1 cellular context compared by ENCODE assay signal in the genomic region with DNA sequence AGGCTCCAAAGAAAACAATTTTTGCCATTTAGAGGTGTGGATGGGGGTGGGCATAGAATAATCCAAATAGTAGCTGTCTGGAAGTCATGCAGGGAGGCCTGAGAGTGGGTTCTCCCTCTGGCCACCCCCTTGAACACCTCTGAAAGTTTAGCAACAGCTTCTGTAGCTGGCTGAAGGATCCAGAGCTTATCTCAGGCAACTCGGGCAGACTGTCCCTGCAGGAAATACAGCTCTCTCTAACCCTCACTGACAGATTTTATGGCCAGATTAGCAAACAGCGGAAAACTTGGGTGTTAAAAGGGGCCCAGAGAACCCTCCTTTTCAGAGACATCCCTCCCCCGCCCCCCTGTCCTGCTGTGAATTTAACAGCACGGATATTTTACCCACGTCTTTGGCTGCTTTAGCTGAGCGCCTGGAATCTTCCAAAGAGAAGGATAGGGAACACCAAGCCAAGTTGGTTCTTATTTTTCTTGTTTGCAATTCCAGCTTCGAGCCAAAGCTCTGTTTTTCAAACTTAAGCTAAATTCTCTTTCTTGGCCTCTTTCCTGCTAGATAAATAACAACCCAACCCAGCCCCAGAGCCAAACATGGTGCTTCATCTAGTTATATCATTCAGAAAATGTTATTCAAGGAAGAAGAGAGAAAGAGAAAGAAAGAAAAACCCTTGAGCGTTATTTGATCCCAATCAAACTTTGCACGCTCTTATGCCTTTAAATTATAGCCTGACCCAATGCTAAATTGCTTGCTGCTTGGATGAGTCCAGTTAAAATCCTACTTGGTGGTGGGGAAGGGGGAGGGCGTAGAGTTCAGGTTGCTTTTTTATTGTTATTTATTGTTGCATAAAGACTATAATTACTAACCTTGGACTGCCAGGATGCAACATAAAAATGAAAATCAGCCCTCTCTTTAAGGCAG.
A peak's percentile ranks its signal among the peaks of the same experiment; 100 is the strongest.
TF ChIP-seq lines count a peak whose summit lies in the region.

No MANE protein-coding gene starts in this region.

TF ChIP-seq in K562, 482 proteins besides CTCF, POLR2A, EP300 and RAD21 (continued from another document and continues in another):
- TF ChIP-seq, protein P1, sequence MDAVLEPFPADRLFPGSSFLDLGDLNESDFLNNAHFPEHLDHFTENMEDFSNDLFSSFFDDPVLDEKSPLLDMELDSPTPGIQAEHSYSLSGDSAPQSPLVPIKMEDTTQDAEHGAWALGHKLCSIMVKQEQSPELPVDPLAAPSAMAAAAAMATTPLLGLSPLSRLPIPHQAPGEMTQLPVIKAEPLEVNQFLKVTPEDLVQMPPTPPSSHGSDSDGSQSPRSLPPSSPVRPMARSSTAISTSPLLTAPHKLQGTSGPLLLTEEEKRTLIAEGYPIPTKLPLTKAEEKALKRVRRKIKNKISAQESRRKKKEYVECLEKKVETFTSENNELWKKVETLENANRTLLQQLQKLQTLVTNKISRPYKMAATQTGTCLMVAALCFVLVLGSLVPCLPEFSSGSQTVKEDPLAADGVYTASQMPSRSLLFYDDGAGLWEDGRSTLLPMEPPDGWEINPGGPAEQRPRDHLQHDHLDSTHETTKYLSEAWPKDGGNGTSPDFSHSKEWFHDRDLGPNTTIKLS (IDR thresholded peaks at IDR 0.05; ENCODE audit: borderline replicate concordance, low read depth), result no peak
- TF ChIP-seq ZNF551 (CRISPR knock-in tag; IDR thresholded peaks at IDR 0.05) (no peak), ZNF695 (CRISPR knock-in tag; IDR thresholded peaks at IDR 0.05) (no peak), POLR3A (IDR thresholded peaks at IDR 0.05; ENCODE audit: borderline replicate concordance, extremely low read depth, insufficient read depth, insufficient read length) (no peak), MED1 (CRISPR knock-in tag; IDR thresholded peaks at IDR 0.05; ENCODE audit: borderline replicate concordance) (no peak), SIN3B (IDR thresholded peaks at IDR 0.05; ENCODE audit: low read depth) (no peak), DNMT1 (IDR thresholded peaks at IDR 0.05) (no peak), ZFP30 (CRISPR knock-in tag; IDR thresholded peaks at IDR 0.05; ENCODE audit: borderline replicate concordance) (no peak), CBFA2T3 (IDR thresholded peaks at IDR 0.05) (peak; percentile 89), SMARCA5 (IDR thresholded peaks at IDR 0.05) (no peak), LARP7 (IDR thresholded peaks at IDR 0.05) (no peak), ZBTB7A (IDR thresholded peaks at IDR 0.05; ENCODE audit: borderline replicate concordance, control insufficient read depth, low read depth, low read length) (peak; percentile 60), CXXC5 (CRISPR knock-in tag; IDR thresholded peaks at IDR 0.05) (peak; percentile 71), ZNF699 (CRISPR knock-in tag; IDR thresholded peaks at IDR 0.05; ENCODE audit: insufficient replicate concordance) (no peak), RBM25 (IDR thresholded peaks at IDR 0.05; ENCODE audit: low read depth, low read length, severe bottlenecking) (no peak), PHF21A (IDR thresholded peaks at IDR 0.05; ENCODE audit: borderline replicate concordance, low read depth) (peak; percentile 91; the same call in 1 of the 2 replicates), PRMT5 (CRISPR knock-in tag; IDR thresholded peaks at IDR 0.05) (no peak), FOXM1 (IDR thresholded peaks at IDR 0.05; ENCODE audit: low read depth) (peak; percentile 54), FOXM1 (CRISPR knock-in tag; IDR thresholded peaks at IDR 0.05; ENCODE audit: low read depth) (no peak), ZNF3 (CRISPR knock-in tag; IDR thresholded peaks at IDR 0.05) (no peak), MCM2 (IDR thresholded peaks at IDR 0.05; ENCODE audit: low read depth) (no peak), NONO (IDR thresholded peaks at IDR 0.05; ENCODE audit: low read depth in 2 of 2, low read length in 1 of 2) (no peak), TGIF2 (CRISPR knock-in tag; IDR thresholded peaks at IDR 0.05) (no peak), KLF6 (CRISPR knock-in tag; IDR thresholded peaks at IDR 0.05; ENCODE audit: borderline replicate concordance) (peak; percentile 14; the same call in 1 of the 2 replicates), BRCA1 (IDR thresholded peaks at IDR 0.05) (no peak), BRCA1 (CRISPR knock-in tag; IDR thresholded peaks at IDR 0.05) (no peak), DPF2 (IDR thresholded peaks at IDR 0.05) (peak; percentile 82; the same call in 1 of the 2 replicates), TAF1 (IDR thresholded peaks at IDR 0.05; ENCODE audit: control insufficient read depth, extremely low read depth, insufficient read depth, low read length, severe bottlenecking) (peak; percentile 83), TSC22D4 (tag; IDR thresholded peaks at IDR 0.05) (no peak), U2AF1 (optimal IDR thresholded peaks at IDR 0.05; ENCODE audit: low read depth, low read length) (no peak), BHLHE40 (IDR thresholded peaks at IDR 0.05; ENCODE audit: low read length) (no peak; the same call in 1 of the 2 replicates), NR2F6 (CRISPR knock-in tag; IDR thresholded peaks at IDR 0.05) (no peak), MYC (IDR thresholded peaks at IDR 0.05; ENCODE audit: low read depth, low read length) (no peak), MYC (CRISPR knock-in tag; IDR thresholded peaks at IDR 0.05; ENCODE audit: borderline replicate concordance, low read depth) (0 out of 2 replicates have a peak, but pooled peaks have one; percentile 57), SRSF7 (optimal IDR thresholded peaks at IDR 0.05; ENCODE audit: low read depth, low read length) (no peak), CHD1 (IDR thresholded peaks at IDR 0.05; ENCODE audit: low read length) (no peak), ZNF12 (CRISPR knock-in tag; IDR thresholded peaks at IDR 0.05) (no peak), RFX7 (CRISPR knock-in tag; IDR thresholded peaks at IDR 0.05) (no peak), BRD4 (IDR thresholded peaks at IDR 0.05) (peak; percentile 17; the same call in 1 of the 2 replicates)
- TF ChIP-seq, protein P2, sequence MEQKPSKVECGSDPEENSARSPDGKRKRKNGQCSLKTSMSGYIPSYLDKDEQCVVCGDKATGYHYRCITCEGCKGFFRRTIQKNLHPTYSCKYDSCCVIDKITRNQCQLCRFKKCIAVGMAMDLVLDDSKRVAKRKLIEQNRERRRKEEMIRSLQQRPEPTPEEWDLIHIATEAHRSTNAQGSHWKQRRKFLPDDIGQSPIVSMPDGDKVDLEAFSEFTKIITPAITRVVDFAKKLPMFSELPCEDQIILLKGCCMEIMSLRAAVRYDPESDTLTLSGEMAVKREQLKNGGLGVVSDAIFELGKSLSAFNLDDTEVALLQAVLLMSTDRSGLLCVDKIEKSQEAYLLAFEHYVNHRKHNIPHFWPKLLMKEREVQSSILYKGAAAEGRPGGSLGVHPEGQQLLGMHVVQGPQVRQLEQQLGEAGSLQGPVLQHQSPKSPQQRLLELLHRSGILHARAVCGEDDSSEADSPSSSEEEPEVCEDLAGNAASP (IDR thresholded peaks at IDR 0.05), result no peak
- TF ChIP-seq, protein P3, sequence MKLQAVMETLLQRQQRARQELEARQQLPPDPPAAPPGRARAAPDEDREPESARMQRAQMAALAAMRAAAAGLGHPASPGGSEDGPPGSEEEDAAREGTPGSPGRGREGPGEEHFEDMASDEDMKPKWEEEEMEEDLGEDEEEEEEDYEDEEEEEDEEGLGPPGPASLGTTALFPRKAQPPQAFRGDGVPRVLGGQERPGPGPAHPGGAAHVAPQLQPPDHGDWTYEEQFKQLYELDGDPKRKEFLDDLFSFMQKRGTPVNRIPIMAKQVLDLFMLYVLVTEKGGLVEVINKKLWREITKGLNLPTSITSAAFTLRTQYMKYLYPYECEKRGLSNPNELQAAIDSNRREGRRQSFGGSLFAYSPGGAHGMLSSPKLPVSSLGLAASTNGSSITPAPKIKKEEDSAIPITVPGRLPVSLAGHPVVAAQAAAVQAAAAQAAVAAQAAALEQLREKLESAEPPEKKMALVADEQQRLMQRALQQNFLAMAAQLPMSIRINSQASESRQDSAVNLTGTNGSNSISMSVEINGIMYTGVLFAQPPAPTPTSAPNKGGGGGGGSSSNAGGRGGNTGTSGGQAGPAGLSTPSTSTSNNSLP (IDR thresholded peaks at IDR 0.05; ENCODE audit: borderline replicate concordance, low read depth, low read length), result no peak
- TF ChIP-seq, protein P4, sequence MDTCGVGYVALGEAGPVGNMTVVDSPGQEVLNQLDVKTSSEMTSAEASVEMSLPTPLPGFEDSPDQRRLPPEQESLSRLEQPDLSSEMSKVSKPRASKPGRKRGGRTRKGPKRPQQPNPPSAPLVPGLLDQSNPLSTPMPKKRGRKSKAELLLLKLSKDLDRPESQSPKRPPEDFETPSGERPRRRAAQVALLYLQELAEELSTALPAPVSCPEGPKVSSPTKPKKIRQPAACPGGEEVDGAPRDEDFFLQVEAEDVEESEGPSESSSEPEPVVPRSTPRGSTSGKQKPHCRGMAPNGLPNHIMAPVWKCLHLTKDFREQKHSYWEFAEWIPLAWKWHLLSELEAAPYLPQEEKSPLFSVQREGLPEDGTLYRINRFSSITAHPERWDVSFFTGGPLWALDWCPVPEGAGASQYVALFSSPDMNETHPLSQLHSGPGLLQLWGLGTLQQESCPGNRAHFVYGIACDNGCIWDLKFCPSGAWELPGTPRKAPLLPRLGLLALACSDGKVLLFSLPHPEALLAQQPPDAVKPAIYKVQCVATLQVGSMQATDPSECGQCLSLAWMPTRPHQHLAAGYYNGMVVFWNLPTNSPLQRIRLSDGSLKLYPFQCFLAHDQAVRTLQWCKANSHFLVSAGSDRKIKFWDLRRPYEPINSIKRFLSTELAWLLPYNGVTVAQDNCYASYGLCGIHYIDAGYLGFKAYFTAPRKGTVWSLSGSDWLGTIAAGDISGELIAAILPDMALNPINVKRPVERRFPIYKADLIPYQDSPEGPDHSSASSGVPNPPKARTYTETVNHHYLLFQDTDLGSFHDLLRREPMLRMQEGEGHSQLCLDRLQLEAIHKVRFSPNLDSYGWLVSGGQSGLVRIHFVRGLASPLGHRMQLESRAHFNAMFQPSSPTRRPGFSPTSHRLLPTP (IDR thresholded peaks at IDR 0.05; ENCODE audit: borderline replicate concordance, extremely low read depth, insufficient read length), result no peak
- TF ChIP-seq, protein P5, sequence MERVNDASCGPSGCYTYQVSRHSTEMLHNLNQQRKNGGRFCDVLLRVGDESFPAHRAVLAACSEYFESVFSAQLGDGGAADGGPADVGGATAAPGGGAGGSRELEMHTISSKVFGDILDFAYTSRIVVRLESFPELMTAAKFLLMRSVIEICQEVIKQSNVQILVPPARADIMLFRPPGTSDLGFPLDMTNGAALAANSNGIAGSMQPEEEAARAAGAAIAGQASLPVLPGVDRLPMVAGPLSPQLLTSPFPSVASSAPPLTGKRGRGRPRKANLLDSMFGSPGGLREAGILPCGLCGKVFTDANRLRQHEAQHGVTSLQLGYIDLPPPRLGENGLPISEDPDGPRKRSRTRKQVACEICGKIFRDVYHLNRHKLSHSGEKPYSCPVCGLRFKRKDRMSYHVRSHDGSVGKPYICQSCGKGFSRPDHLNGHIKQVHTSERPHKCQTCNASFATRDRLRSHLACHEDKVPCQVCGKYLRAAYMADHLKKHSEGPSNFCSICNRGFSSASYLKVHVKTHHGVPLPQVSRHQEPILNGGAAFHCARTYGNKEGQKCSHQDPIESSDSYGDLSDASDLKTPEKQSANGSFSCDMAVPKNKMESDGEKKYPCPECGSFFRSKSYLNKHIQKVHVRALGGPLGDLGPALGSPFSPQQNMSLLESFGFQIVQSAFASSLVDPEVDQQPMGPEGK (CRISPR knock-in tag; IDR thresholded peaks at IDR 0.05; ENCODE audit: borderline replicate concordance), result no peak
- TF ChIP-seq, protein P6, sequence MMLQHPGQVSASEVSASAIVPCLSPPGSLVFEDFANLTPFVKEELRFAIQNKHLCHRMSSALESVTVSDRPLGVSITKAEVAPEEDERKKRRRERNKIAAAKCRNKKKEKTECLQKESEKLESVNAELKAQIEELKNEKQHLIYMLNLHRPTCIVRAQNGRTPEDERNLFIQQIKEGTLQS (IDR thresholded peaks at IDR 0.05), result no peak
- TF ChIP-seq, protein P6 (CRISPR knock-in tag; conservative IDR thresholded peaks at IDR 0.05), result no peak
- TF ChIP-seq, protein P7, sequence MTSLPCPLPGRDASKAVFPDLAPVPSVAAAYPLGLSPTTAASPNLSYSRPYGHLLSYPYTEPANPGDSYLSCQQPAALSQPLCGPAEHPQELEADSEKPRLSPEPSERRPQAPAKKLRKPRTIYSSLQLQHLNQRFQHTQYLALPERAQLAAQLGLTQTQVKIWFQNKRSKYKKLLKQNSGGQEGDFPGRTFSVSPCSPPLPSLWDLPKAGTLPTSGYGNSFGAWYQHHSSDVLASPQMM (CRISPR knock-in tag; IDR thresholded peaks at IDR 0.05), result no peak
- TF ChIP-seq, protein P8, sequence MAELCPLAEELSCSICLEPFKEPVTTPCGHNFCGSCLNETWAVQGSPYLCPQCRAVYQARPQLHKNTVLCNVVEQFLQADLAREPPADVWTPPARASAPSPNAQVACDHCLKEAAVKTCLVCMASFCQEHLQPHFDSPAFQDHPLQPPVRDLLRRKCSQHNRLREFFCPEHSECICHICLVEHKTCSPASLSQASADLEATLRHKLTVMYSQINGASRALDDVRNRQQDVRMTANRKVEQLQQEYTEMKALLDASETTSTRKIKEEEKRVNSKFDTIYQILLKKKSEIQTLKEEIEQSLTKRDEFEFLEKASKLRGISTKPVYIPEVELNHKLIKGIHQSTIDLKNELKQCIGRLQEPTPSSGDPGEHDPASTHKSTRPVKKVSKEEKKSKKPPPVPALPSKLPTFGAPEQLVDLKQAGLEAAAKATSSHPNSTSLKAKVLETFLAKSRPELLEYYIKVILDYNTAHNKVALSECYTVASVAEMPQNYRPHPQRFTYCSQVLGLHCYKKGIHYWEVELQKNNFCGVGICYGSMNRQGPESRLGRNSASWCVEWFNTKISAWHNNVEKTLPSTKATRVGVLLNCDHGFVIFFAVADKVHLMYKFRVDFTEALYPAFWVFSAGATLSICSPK (IDR thresholded peaks at IDR 0.05; ENCODE audit: borderline replicate concordance), result no peak
- TF ChIP-seq, protein P9, sequence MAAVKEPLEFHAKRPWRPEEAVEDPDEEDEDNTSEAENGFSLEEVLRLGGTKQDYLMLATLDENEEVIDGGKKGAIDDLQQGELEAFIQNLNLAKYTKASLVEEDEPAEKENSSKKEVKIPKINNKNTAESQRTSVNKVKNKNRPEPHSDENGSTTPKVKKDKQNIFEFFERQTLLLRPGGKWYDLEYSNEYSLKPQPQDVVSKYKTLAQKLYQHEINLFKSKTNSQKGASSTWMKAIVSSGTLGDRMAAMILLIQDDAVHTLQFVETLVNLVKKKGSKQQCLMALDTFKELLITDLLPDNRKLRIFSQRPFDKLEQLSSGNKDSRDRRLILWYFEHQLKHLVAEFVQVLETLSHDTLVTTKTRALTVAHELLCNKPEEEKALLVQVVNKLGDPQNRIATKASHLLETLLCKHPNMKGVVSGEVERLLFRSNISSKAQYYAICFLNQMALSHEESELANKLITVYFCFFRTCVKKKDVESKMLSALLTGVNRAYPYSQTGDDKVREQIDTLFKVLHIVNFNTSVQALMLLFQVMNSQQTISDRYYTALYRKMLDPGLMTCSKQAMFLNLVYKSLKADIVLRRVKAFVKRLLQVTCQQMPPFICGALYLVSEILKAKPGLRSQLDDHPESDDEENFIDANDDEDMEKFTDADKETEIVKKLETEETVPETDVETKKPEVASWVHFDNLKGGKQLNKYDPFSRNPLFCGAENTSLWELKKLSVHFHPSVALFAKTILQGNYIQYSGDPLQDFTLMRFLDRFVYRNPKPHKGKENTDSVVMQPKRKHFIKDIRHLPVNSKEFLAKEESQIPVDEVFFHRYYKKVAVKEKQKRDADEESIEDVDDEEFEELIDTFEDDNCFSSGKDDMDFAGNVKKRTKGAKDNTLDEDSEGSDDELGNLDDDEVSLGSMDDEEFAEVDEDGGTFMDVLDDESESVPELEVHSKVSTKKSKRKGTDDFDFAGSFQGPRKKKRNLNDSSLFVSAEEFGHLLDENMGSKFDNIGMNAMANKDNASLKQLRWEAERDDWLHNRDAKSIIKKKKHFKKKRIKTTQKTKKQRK (IDR thresholded peaks at IDR 0.05; ENCODE audit: borderline replicate concordance, low read depth, low read length), result no peak
